In the genomic region with DNA sequence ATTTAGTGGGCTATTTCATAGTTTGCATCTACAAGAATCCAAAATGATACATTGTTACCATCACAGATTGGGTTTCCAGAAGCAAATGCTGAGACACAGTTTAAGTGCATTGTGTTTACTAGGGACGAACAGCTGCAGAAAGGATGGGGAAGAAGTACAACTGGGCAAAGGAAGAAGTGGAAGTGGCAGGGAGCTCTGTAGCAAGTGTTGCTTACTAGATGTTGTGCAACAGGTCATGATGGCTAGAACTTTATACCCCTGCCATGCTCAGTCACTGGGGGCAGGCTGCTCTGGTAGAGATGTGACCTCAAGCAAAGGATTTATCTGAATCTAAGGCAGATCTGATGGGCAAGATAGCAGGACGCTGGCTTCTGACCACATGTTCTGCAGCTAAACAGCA, we compare ENCODE assay signal across 15 cellular contexts.
"Had no signal": no experiment of that assay in that cellular context is flagged by ENCODE, and none has a peak within 500 bp of the region (broad histone marks: within the 10 kb centered on the region; RNA-seq: fewer than 3 reads in every experiment).

No MANE protein-coding gene starts in this region.

- ATAC-seq: effector memory CD8-positive, alpha-beta T cell; right cardiac atrium had no signal

- FAIRE-seq: small intestine had no signal

- DNase-seq: activated CD4-positive, alpha-beta T cell treated with anti-CD3 and anti-CD28 coated beads for 1 hour; activated CD4-positive, alpha-beta T cell treated with anti-CD3 and anti-CD28 coated beads, Interleukin-2, amount 50 U/mL, for 4 hours; activated naive CD4-positive, alpha-beta T cell treated with anti-CD3 and anti-CD28 coated beads, Interleukin-2, amount 50 U/mL, for 16 hours; activated T-cell treated with anti-CD3 and anti-CD28 coated beads for 4 hours; dermis blood vessel endothelial cell; effector memory CD8-positive, alpha-beta T cell; foreskin melanocyte; kidney glomerular epithelial cell; right cardiac atrium; small intestine; stimulated activated CD4-positive, alpha-beta T cell treated with anti-CD3 and anti-CD28 coated beads, Interleukin-4, amount 100 ng/mL, for 24 hours; stimulated activated naive CD4-positive, alpha-beta T cell; substantia nigra; T1000; transverse colon had no signal
